In genomic region chr6:163825033-163825432, GRCh38 we compare ENCODE assay signal across 2 cellular contexts.
TF ChIP-seq lines count a peak whose summit lies in the region.

No MANE protein-coding gene starts in this region.

TF ChIP-seq in GM23338, 12 proteins besides CTCF, POLR2A, EP300 and RAD21 (continued from another document):
- TF ChIP-seq ZNF462 (CRISPR knock-in tag; IDR thresholded peaks at IDR 0.05) = no peak
- no peak for TF ChIP-seq JUNB (IDR thresholded peaks at IDR 0.05; ENCODE audit: unreplicated experiment)
- no peak for TF ChIP-seq ETS1 (IDR thresholded peaks at IDR 0.05)
- TF ChIP-seq ZNF331 (CRISPR knock-in tag; IDR thresholded peaks at IDR 0.05; ENCODE audit: low read depth) = no peak
- TF ChIP-seq EZH2phosphoT487 (IDR thresholded peaks at IDR 0.05; ENCODE audit: unreplicated experiment) = no peak
- no peak for TF ChIP-seq EZH2 (IDR thresholded peaks at IDR 0.05; ENCODE audit: low read depth, unreplicated experiment)
- TF ChIP-seq ZNF114 (CRISPR knock-in tag; IDR thresholded peaks at IDR 0.05) = no peak
- no peak for TF ChIP-seq CREB1 (CRISPR knock-in tag; IDR thresholded peaks at IDR 0.05; ENCODE audit: low read depth)
- no peak for TF ChIP-seq NANOG (IDR thresholded peaks at IDR 0.05; ENCODE audit: borderline replicate concordance)

TF ChIP-seq in HepG2, 621 proteins besides CTCF, POLR2A, EP300 and RAD21 (continued from another document):
- TF ChIP-seq, protein P1, sequence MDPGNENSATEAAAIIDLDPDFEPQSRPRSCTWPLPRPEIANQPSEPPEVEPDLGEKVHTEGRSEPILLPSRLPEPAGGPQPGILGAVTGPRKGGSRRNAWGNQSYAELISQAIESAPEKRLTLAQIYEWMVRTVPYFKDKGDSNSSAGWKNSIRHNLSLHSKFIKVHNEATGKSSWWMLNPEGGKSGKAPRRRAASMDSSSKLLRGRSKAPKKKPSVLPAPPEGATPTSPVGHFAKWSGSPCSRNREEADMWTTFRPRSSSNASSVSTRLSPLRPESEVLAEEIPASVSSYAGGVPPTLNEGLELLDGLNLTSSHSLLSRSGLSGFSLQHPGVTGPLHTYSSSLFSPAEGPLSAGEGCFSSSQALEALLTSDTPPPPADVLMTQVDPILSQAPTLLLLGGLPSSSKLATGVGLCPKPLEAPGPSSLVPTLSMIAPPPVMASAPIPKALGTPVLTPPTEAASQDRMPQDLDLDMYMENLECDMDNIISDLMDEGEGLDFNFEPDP (CRISPR knock-in tag; conservative IDR thresholded peaks at IDR 0.05) = no peak
